20 cellular contexts compared by ENCODE assay signal in genomic region chr2:159759577-159759976, GRCh38. TPM values are rescaled to one million over a fixed set of nuclear protein-coding genes. Genes with fewer than 3 reads are reported as not detected.
"Had no signal": no experiment of that assay in that cellular context is flagged by ENCODE, and none has a peak within 500 bp of the region (broad histone marks: within the 10 kb centered on the region; RNA-seq: fewer than 3 reads in every experiment).

No MANE protein-coding gene starts in this region.

- H3K36me3 ChIP-seq: ovary had no signal

- H3K27me3 ChIP-seq: foreskin keratinocyte, ovary, sigmoid colon, spleen, testis had no signal

- H3K27me3 Mint-ChIP-seq: activated B cell treated with CpG ODN at 0.5 μM for 24 hours; activated CD8-positive, alpha-beta T cell treated with anti-CD3 and anti-CD28 coated beads for 36 hours; brain; stimulated activated naive CD8-positive, alpha-beta T cell treated with anti-CD3 and anti-CD28 coated beads, Interleukin-15, amount 100 ng/mL, for 72 hours had no signal

- ATAC-seq: activated CD8-positive, alpha-beta T cell treated with anti-CD3 and anti-CD28 coated beads for 36 hours; activated naive CD4-positive, alpha-beta T cell treated with anti-CD3 and anti-CD28 coated beads, Interleukin-2, amount 50 U/mL, for 72 hours; foreskin keratinocyte; left ventricle myocardium superior; stimulated activated naive CD8-positive, alpha-beta T cell treated with anti-CD3 and anti-CD28 coated beads, Interleukin-15, amount 100 ng/mL, for 72 hours had no signal

- H3K4me1 Mint-ChIP-seq: activated B cell treated with CpG ODN at 0.5 μM for 24 hours; stimulated activated naive CD8-positive, alpha-beta T cell treated with anti-CD3 and anti-CD28 coated beads, Interleukin-15, amount 100 ng/mL, for 72 hours had no signal

- H3K4me3 Mint-ChIP-seq: activated B cell treated with CpG ODN at 0.5 μM for 24 hours; activated CD8-positive, alpha-beta T cell treated with anti-CD3 and anti-CD28 coated beads for 36 hours; brain; stimulated activated naive CD8-positive, alpha-beta T cell treated with anti-CD3 and anti-CD28 coated beads, Interleukin-15, amount 100 ng/mL, for 72 hours had no signal

- FAIRE-seq: TTC549 had no signal

- H3K9me3 ChIP-seq: ovary, sigmoid colon, spleen, testis had no signal

- H3K4me1 ChIP-seq: foreskin keratinocyte, testis had no signal

- H3K4me3 ChIP-seq: ovary, sigmoid colon, spleen, testis had no signal

- H3K27ac ChIP-seq: foreskin keratinocyte, ovary, sigmoid colon had no signal

- DNase-seq: activated B cell treated with CpG ODN at 0.5 μM for 24 hours; activated CD4-positive, alpha-beta T cell treated with anti-CD3 and anti-CD28 coated beads for 48 hours; activated CD8-positive, alpha-beta T cell treated with anti-CD3 and anti-CD28 coated beads for 36 hours; activated effector memory CD4-positive, alpha-beta T cell treated with anti-CD3 and anti-CD28 coated beads, Interleukin-2, amount 50 U/mL, for 16 hours; activated T-cell treated with anti-CD3 and anti-CD28 coated beads, Interleukin-2, amount 50 U/mL, for 48 hours; central memory CD4-positive, alpha-beta T cell; cortex of kidney; effector CD4-positive, alpha-beta T cell; foreskin keratinocyte; left ventricle myocardium superior; ovary; sigmoid colon; spleen; stimulated activated naive CD8-positive, alpha-beta T cell treated with anti-CD3 and anti-CD28 coated beads, Interleukin-15, amount 100 ng/mL, for 72 hours; T-helper 2 cell; testis had no signal

- H3K27ac Mint-ChIP-seq: activated B cell treated with CpG ODN at 0.5 μM for 24 hours; activated CD8-positive, alpha-beta T cell treated with anti-CD3 and anti-CD28 coated beads for 36 hours had no signal

- H3K9me3 Mint-ChIP-seq: activated B cell treated with CpG ODN at 0.5 μM for 24 hours; activated CD8-positive, alpha-beta T cell treated with anti-CD3 and anti-CD28 coated beads for 36 hours; activated naive CD4-positive, alpha-beta T cell treated with anti-CD3 and anti-CD28 coated beads, Interleukin-2, amount 50 U/mL, for 72 hours; brain; stimulated activated naive CD8-positive, alpha-beta T cell treated with anti-CD3 and anti-CD28 coated beads, Interleukin-15, amount 100 ng/mL, for 72 hours had no signal

RNA-seq across cellular contexts. Expression of gene CD302, which starts 38.4 kb away (rescaled TPM):
- polyA plus RNA-seq: neural cell had no signal
